Comparison of ENCODE assay signal across 17 cellular contexts in the genomic region with DNA sequence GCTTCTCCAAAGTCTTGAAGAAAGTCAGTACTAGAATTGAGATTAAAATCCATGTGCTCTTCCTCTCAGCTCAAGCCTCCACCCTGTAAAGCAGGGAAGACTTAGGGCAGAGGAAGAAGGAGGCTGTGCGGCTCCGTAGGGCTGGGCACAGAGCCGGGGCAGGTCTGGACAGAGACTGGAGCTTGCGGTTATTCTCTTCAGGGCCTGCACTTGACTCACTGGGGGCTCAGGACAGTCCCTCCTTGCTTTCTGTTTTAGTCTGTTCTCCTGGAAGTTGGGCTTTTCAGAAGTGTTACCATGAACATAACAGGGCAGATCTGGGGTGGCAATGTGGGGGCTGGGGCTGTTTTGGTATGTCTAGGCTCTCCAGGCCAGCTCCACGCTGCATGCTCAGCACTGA. TPM values are rescaled to one million over a fixed set of nuclear protein-coding genes. Genes with fewer than 3 reads are reported as not detected.
DNase-seq lines count a peak whose midpoint lies in the region; ATAC-seq and TF ChIP-seq lines count a peak whose summit lies in the region.
"Had no signal": no experiment of that assay in that cellular context is flagged by ENCODE, and none has a peak within 500 bp of the region (broad histone marks: within the 10 kb centered on the region; RNA-seq: fewer than 3 reads in every experiment).

No MANE protein-coding gene starts in this region.

- H3K27ac Mint-ChIP-seq in CD8-positive, alpha-beta memory T cell, result no peak overlapping the region
- H3K27ac Mint-ChIP-seq: CD8-positive, alpha-beta T cell had no signal

- peak; percentile 45 for DNase-seq in amniotic epithelial cell (ENCODE audit: low read depth)
- DNase-seq in epithelial cell of esophagus (ENCODE audit: low read depth), result peak; percentile 91
- peak; percentile 27 for DNase-seq in left lobe of liver (ENCODE audit: low spot score)
- DNase-seq in upper lobe of right lung, result no peak
- no peak for DNase-seq in D341Med (ENCODE audit: low spot score)
- no peak for DNase-seq in NCI-H2227 treated with DMSO at 0.1 percent for 48 hours (lab: John Stamatoyannopoulos, UW)
- no peak for DNase-seq in activated T-cell treated with anti-CD3 and anti-CD28 coated beads, Interleukin-2, amount 50 U/mL, for 1 hour
- DNase-seq in CD8-positive, alpha-beta memory T cell, result no peak
- DNase-seq: CD8-positive, alpha-beta T cell; Karpas-422; NCI-H1930; NCI-H2171; NCI-H510A treated with DMSO at 0.1 percent for 48 hours; SIG-M5 had no signal

- no peaks in the 10 kb centered on the region for H3K27me3 ChIP-seq in upper lobe of right lung
- no peaks in the 10 kb centered on the region for H3K27me3 ChIP-seq in CD8-positive, alpha-beta memory T cell (ENCODE audit: insufficient read depth, low read length, poor library complexity, severe bottlenecking)

- H3K36me3 Mint-ChIP-seq in CD8-positive, alpha-beta memory T cell, result no peaks in the 10 kb centered on the region
- H3K36me3 Mint-ChIP-seq: CD8-positive, alpha-beta T cell had no signal

- POLR2A ChIA-PET in CD8-positive, alpha-beta memory T cell (lab: Charles Lee), result no interaction called here

- no peaks in the 10 kb centered on the region for H3K4me1 Mint-ChIP-seq in CD8-positive, alpha-beta memory T cell

- TF ChIP-seq CTCF in epithelial cell of esophagus (IDR thresholded peaks at IDR 0.05; ENCODE audit: insufficient read depth, low read depth, low read length, missing control alignments) (no peak), upper lobe of right lung (IDR thresholded peaks at IDR 0.05) (no peak)

- peaks cover 8 to 54% of the 10 kb centered on the region in 2 donors for H3K27me3 Mint-ChIP-seq in CD8-positive, alpha-beta memory T cell

- H3K4me3 ChIP-seq in epithelial cell of esophagus (ENCODE audit: low read length) (no peak overlapping the region), upper lobe of right lung (no peak overlapping the region)
- H3K4me3 ChIP-seq in CD8-positive, alpha-beta memory T cell (ENCODE audit: low read length), result no peak overlapping the region

- ATAC-seq in left lobe of liver, result no peak
- no peak for ATAC-seq in upper lobe of right lung
- ATAC-seq: CD8-positive, alpha-beta T cell; HepG2 had no signal

- no peaks in the 10 kb centered on the region for H3K36me3 ChIP-seq in upper lobe of right lung
- no peaks in the 10 kb centered on the region for H3K36me3 ChIP-seq in CD8-positive, alpha-beta memory T cell (ENCODE audit: insufficient read depth, low read length)

- H3K27ac ChIP-seq in upper lobe of right lung, result peak overlapping the region; percentile 44
- no peak overlapping the region for H3K27ac ChIP-seq in CD8-positive, alpha-beta memory T cell (ENCODE audit: low read depth, low read length)

- no peak overlapping the region for H3K4me3 Mint-ChIP-seq in CD8-positive, alpha-beta memory T cell
- H3K4me3 Mint-ChIP-seq: CD8-positive, alpha-beta T cell had no signal

- intact Hi-C loops in upper lobe of right lung (cut with DNase I), result no loop called here

- CTCF ChIA-PET in CD8-positive, alpha-beta memory T cell (lab: Charles Lee), result no interaction called here

- H3K9me3 Mint-ChIP-seq in CD8-positive, alpha-beta memory T cell, result no peaks in the 10 kb centered on the region
- H3K9me3 Mint-ChIP-seq: CD8-positive, alpha-beta T cell had no signal

- H3K9me3 ChIP-seq in upper lobe of right lung, result no peaks in the 10 kb centered on the region
- H3K9me3 ChIP-seq in CD8-positive, alpha-beta memory T cell (ENCODE audit: low read length), result no peaks in the 10 kb centered on the region

- peaks cover 5% of the 10 kb centered on the region for H3K4me1 ChIP-seq in upper lobe of right lung
- no peaks in the 10 kb centered on the region for H3K4me1 ChIP-seq in CD8-positive, alpha-beta memory T cell (ENCODE audit: insufficient read depth, low read length)

RNA-seq across cellular contexts. Expression of a gene that starts 21.6 kb away (rescaled TPM):
- total RNA-seq in left lobe of liver, result 15.1 TPM
- total RNA-seq in upper lobe of right lung, result 1.2 TPM
- not detected for total RNA-seq in CD8-positive, alpha-beta memory T cell
- not detected for polyA plus RNA-seq in CD8-positive, alpha-beta memory T cell
- total RNA-seq: CD8-positive, alpha-beta T cell; HepG2 had no signal
- polyA plus RNA-seq: AG04450, BJ had no signal

Comparison
In these comparisons a context has a peak if more than half of its experiments do, and no peak if none do; other contexts are left out.
1. DNase-seq: peak in amniotic epithelial cell (single experiment), epithelial cell of esophagus (single experiment) and left lobe of liver (single experiment); none in upper lobe of right lung (single experiment), D341Med (single experiment), NCI-H2227 treated with DMSO at 0.1 percent for 48 hours (single experiment), activated T-cell treated with anti-CD3 and anti-CD28 coated beads, Interleukin-2, amount 50 U/mL, for 1 hour (single experiment) and CD8-positive, alpha-beta memory T cell (0 of 5).